ENCODE assay signal across 8 cellular contexts in the genomic region with DNA sequence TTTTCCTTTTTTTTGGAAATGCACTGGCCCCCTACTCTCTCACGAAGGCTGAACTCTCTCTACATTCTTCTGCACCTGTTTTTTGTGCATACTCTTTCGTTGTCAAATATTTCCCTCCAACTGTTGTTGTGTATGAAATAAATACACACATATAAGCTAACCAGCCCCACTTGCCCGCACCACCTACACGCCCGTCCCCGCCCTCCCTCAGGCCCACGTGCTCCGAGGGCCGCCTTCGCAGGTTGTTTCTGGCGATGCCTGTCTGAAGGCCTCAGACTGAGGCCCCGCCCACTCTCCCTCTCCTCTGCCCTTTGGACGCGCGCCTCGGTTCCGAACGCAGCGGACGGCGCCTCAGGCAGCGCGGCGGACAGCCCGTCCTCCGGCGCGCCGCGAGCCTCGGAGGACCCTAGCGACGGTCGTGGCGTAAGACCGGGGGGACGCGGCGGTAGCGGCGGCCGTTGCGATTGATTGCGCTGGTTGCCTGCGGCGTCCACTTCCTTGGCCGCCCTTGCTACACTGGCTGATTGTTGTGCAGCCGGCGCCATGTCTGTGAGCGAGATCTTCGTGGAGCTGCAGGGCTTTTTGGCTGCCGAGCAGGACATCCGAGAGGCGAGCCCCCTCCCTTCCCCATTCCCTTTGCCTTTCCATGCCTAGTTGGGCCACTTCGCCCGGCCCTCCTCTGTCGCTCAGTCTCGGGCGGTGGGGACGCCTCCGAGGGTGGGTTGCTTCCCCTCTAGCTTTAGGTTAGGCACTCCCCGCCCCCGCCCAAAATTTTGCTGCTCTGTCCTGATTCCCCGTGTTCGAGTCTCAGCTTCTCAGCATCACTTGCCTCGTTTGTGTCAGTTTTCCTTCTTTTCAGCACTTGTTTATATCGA. TPM values are rescaled to one million over a fixed set of nuclear protein-coding genes. Genes with fewer than 3 reads are reported as not detected.
DNase-seq lines count a peak whose midpoint lies in the region; ATAC-seq and TF ChIP-seq lines count a peak whose summit lies in the region.

A gene (plus strand): TSS at position 415 of the 875 bp plus-strand sequence. CDS start 129 bp downstream, at position 544.

- peaks cover 5% of the 10 kb centered on the region for H3K4me1 ChIP-seq in prostate gland (replicated peaks)

- peak within 1 kb of the TSS; percentile 66 for H3K27ac ChIP-seq in angular gyrus (ENCODE audit: low read depth, low read length)
- H3K27ac ChIP-seq in prostate gland, result peak within 1 kb of the TSS; percentile 55 to 59

- TF ChIP-seq POLR2A in GM18505 (IDR thresholded peaks at IDR 0.05; ENCODE audit: borderline replicate concordance, extremely low read depth, insufficient read depth, insufficient read length), result peak; percentile 77
- peak; percentile 38 for TF ChIP-seq POLR2A in prostate gland (IDR thresholded peaks at IDR 0.05)

- under 1% methylated on average over 67 of the region's 67 CpGs for WGBS in prostate gland

- DNase-seq in NCI-H187 treated with DMSO at 0.1 percent for 48 hours (lab: John Stamatoyannopoulos, UW) (peak; percentile 58), T-helper 2 cell (peak; percentile 94 to 99 (median 96)), left ventricle myocardium superior (peak; percentile 99), prostate gland (ENCODE audit: low spot score) (peak; percentile 96), ureter (ENCODE audit: low spot score) (peak; percentile 97)

- H3K9me3 ChIP-seq in prostate gland, result no peaks in the 10 kb centered on the region

- no peaks in the 10 kb centered on the region for H3K27me3 ChIP-seq in prostate gland (replicated peaks; ENCODE audit: insufficient read depth)

- peak within 1 kb of the TSS; percentile 62 to 75 for H3K4me3 ChIP-seq in prostate gland

- TF ChIP-seq CTCF in prostate gland (IDR thresholded peaks at IDR 0.05), result peak in 2 of 4 experiments; percentile 20 to 22

- H3K36me3 ChIP-seq in prostate gland, result peaks cover 0 to 3% of the 10 kb centered on the region in 2 donors

- intact Hi-C loops in left ventricle myocardium superior (cut with micrococcal nuclease) (no loop called here), prostate gland (cut with DNase I) (no loop called here)

- ATAC-seq in GM18505 (IDR thresholded peaks at IDR 0.05; ENCODE audit: unreplicated experiment) (peak; percentile 100), HG02970 (IDR thresholded peaks at IDR 0.05; ENCODE audit: low FRiP score, unreplicated experiment) (peak; percentile 99), left ventricle myocardium superior (peak; percentile 100)

RNA-seq across cellular contexts. Expression of the gene that starts here (rescaled TPM):
- total RNA-seq in left ventricle myocardium superior (38.1 TPM), prostate gland (10 to 100 TPM; 35.3 to 58.7 TPM), ureter (66.6 TPM)

Comparison
In these comparisons a context has a peak if more than half of its experiments do, and no peak if none do; other contexts are left out.
1. Peak in every context shown above with its lines: DNase-seq, ATAC-seq, H3K4me3 ChIP-seq and H3K27ac ChIP-seq.